Comparison of ENCODE assay signal across 1 cellular context in the genomic region with DNA sequence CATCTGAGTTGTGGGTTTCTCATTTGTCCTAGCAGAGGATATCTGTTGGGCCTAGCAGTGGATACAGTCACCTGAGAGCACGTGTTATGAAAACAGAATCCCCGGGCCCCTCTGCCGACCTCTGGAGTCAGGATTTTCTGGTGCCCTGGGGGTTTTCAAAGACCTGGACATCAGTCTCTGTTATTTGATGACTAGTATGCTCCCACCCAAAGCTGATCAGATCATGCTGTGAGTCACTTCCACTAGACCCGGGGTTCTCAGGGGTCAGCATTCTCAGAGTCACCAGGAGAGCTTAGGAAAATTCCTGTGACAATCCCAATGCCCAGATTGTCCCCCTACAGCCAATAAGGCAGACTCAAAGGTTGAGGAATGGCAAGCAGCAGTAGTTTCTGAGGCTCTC.
TF ChIP-seq lines count a peak whose summit lies in the region.

No MANE protein-coding gene starts in this region.

TF ChIP-seq in SK-N-SH treated with all-trans-retinoic acid at 6 μM for 48 hours, 23 proteins besides CTCF, POLR2A, EP300 and RAD21 (continued from another document):
- TF ChIP-seq, protein P1, sequence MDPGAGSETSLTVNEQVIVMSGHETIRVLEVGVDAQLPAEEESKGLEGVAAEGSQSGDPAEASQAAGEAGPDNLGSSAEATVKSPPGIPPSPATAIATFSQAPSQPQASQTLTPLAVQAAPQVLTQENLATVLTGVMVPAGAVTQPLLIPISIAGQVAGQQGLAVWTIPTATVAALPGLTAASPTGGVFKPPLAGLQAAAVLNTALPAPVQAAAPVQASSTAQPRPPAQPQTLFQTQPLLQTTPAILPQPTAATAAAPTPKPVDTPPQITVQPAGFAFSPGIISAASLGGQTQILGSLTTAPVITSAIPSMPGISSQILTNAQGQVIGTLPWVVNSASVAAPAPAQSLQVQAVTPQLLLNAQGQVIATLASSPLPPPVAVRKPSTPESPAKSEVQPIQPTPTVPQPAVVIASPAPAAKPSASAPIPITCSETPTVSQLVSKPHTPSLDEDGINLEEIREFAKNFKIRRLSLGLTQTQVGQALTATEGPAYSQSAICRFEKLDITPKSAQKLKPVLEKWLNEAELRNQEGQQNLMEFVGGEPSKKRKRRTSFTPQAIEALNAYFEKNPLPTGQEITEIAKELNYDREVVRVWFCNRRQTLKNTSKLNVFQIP (CRISPR knock-in tag; IDR thresholded peaks at IDR 0.05; ENCODE audit: borderline replicate concordance, low read depth), result no peak
- TF ChIP-seq, protein P2, sequence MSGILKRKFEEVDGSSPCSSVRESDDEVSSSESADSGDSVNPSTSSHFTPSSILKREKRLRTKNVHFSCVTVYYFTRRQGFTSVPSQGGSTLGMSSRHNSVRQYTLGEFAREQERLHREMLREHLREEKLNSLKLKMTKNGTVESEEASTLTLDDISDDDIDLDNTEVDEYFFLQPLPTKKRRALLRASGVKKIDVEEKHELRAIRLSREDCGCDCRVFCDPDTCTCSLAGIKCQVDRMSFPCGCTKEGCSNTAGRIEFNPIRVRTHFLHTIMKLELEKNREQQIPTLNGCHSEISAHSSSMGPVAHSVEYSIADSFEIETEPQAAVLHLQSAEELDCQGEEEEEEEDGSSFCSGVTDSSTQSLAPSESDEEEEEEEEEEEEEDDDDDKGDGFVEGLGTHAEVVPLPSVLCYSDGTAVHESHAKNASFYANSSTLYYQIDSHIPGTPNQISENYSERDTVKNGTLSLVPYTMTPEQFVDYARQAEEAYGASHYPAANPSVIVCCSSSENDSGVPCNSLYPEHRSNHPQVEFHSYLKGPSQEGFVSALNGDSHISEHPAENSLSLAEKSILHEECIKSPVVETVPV (CRISPR knock-in tag; IDR thresholded peaks at IDR 0.05), result no peak
- TF ChIP-seq, protein P3, sequence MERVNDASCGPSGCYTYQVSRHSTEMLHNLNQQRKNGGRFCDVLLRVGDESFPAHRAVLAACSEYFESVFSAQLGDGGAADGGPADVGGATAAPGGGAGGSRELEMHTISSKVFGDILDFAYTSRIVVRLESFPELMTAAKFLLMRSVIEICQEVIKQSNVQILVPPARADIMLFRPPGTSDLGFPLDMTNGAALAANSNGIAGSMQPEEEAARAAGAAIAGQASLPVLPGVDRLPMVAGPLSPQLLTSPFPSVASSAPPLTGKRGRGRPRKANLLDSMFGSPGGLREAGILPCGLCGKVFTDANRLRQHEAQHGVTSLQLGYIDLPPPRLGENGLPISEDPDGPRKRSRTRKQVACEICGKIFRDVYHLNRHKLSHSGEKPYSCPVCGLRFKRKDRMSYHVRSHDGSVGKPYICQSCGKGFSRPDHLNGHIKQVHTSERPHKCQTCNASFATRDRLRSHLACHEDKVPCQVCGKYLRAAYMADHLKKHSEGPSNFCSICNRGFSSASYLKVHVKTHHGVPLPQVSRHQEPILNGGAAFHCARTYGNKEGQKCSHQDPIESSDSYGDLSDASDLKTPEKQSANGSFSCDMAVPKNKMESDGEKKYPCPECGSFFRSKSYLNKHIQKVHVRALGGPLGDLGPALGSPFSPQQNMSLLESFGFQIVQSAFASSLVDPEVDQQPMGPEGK (CRISPR knock-in tag; IDR thresholded peaks at IDR 0.05; ENCODE audit: borderline replicate concordance), result no peak
- TF ChIP-seq ISL1 (CRISPR knock-in tag; IDR thresholded peaks at IDR 0.05), result no peak
- no peak for TF ChIP-seq ARNTL (CRISPR knock-in tag; IDR thresholded peaks at IDR 0.05; ENCODE audit: borderline replicate concordance, low read depth)
- TF ChIP-seq OSR1 (CRISPR knock-in tag; IDR thresholded peaks at IDR 0.05), result no peak
